11 cellular contexts compared by ENCODE assay signal in genomic region chr5:119049824-119050449, GRCh38. TPM values are rescaled to one million over a fixed set of nuclear protein-coding genes. Genes with fewer than 3 reads are reported as not detected.
DNase-seq lines count a peak whose midpoint lies in the region; ATAC-seq, FAIRE-seq and TF ChIP-seq lines count a peak whose summit lies in the region.
"Had no signal": no experiment of that assay in that cellular context is flagged by ENCODE, and none has a peak within 500 bp of the region (broad histone marks: within the 10 kb centered on the region; RNA-seq: fewer than 3 reads in every experiment).

No MANE protein-coding gene starts in this region.

- ATAC-seq in Right ventricle myocardium superior (ENCODE audit: poor library complexity) (peak; percentile 58), heart left ventricle (no peak), gastroesophageal sphincter (no peak), HG03442 (IDR thresholded peaks at IDR 0.05; ENCODE audit: unreplicated experiment) (no peak)

- H3K36me3 ChIP-seq in heart left ventricle (no peaks in the 10 kb centered on the region), gastroesophageal sphincter (no peaks in the 10 kb centered on the region)

- H3K27ac ChIP-seq in heart left ventricle (peak overlapping the region in 1 of 12 donors; percentile 69), gastroesophageal sphincter (no peak overlapping the region)
- H3K27ac ChIP-seq: HL-60 had no signal

- no peaks in the 10 kb centered on the region for H3K27me3 ChIP-seq in heart left ventricle
- H3K27me3 ChIP-seq in gastroesophageal sphincter: no peaks in the 10 kb centered on the region

- TF ChIP-seq CTCF in heart left ventricle (IDR thresholded peaks at IDR 0.05) (no peak), gastroesophageal sphincter (IDR thresholded peaks at IDR 0.05) (no peak)

- no peak for TF ChIP-seq EP300 in gastroesophageal sphincter (IDR thresholded peaks at IDR 0.05)

- no peak for DNase-seq in Right ventricle myocardium superior
- DNase-seq in heart left ventricle: no peak
- peak; percentile 84 for DNase-seq in amniotic epithelial cell (ENCODE audit: low read depth)
- DNase-seq in iPS DF 19.7 (ENCODE audit: low read depth, low spot score): peak; percentile 47
- peak; percentile 18 for DNase-seq in urothelium cell line (ENCODE audit: low spot score)
- no peak for DNase-seq in stimulated activated CD8-positive, alpha-beta memory T cell treated with anti-CD3 and anti-CD28 coated beads, Interleukin-4, amount 100 ng/mL, for 48 hours
- DNase-seq: NCI-H2029 treated with DMSO at 0.1 percent for 48 hours had no signal

- FAIRE-seq in urothelium cell line (lab: Jason Lieb, UNC): no peak

- H3K4me3 ChIP-seq in heart left ventricle (no peak overlapping the region), gastroesophageal sphincter (no peak overlapping the region)
- H3K4me3 ChIP-seq: skin epidermis had no signal

- H3K9me3 ChIP-seq in heart left ventricle (no peaks in the 10 kb centered on the region), gastroesophageal sphincter (no peaks in the 10 kb centered on the region)

- H3K4me1 ChIP-seq in heart left ventricle: peaks cover 0 to 11% (median 0%) of the 10 kb centered on the region in 12 donors
- H3K4me1 ChIP-seq in gastroesophageal sphincter: no peaks in the 10 kb centered on the region

- intact Hi-C loops in Right ventricle myocardium superior (cut with DNase I) (no loop called here), heart left ventricle (cut with DNase I) (no loop called here)

- WGBS in heart left ventricle, 4 donors: 75 to 86% (median 83%) methylated on average over 7 of the region's 7 CpGs
- WGBS in gastroesophageal sphincter (ENCODE audit: low coverage in 1 of 2), 2 donors: 63 to 85% methylated on average over 4 to 7 of the region's 7 CpGs

- no peak for TF ChIP-seq POLR2A in heart left ventricle (IDR thresholded peaks at IDR 0.05)
- TF ChIP-seq POLR2A in gastroesophageal sphincter (IDR thresholded peaks at IDR 0.05): no peak

RNA-seq across cellular contexts. Expression of gene DMXL1, which starts 20.9 kb away (rescaled TPM):
- total RNA-seq in Right ventricle myocardium superior: 23.3 TPM
- 10 to 100 TPM; 22.4 to 39.0 (median 27.7) TPM for total RNA-seq in heart left ventricle
- 1 to 10 TPM; 8.2 to 9.8 TPM for polyA plus RNA-seq in heart left ventricle
- total RNA-seq in gastroesophageal sphincter: 100 to 1,000 TPM in 1 of 4 donors, 10 to 100 TPM in 3; 38.4 to 157 (median 48.2) TPM

Comparison
In these comparisons a context has a peak if more than half of its experiments do, and no peak if none do; other contexts are left out.
1. DNase-seq: peak in amniotic epithelial cell (single experiment), iPS DF 19.7 (single experiment) and urothelium cell line (single experiment); none in Right ventricle myocardium superior (single experiment), heart left ventricle (0 of 5) and stimulated activated CD8-positive, alpha-beta memory T cell treated with anti-CD3 and anti-CD28 coated beads, Interleukin-4, amount 100 ng/mL, for 48 hours (single experiment).